10 cellular contexts compared by ENCODE assay signal in genomic region chr2:20568501-20569463, GRCh38.
DNase-seq lines count a peak whose midpoint lies in the region; ATAC-seq and TF ChIP-seq lines count a peak whose summit lies in the region.
"Had no signal": no experiment of that assay in that cellular context is flagged by ENCODE, and none has a peak within 500 bp of the region (broad histone marks: within the 10 kb centered on the region; RNA-seq: fewer than 3 reads in every experiment).

No MANE protein-coding gene starts in this region.

- peak overlapping the region; percentile 95 for H2BK5ac ChIP-seq in trophoblast cell (ENCODE audit: low read depth, low read length, poor library complexity)

- peak overlapping the region; percentile 49 for H4K12ac ChIP-seq in trophoblast cell (ENCODE audit: low read depth, low read length)

- H3K9ac ChIP-seq in BLaER1 treated with 17β-estradiol and CSF1 and Interleukin-3, amounts not matched to agents 10 nM and 100 nM = no peak overlapping the region; a peak in 1 of 22 replicates
- no peak overlapping the region for H3K9ac ChIP-seq in trophoblast cell (ENCODE audit: low read length)

- peak overlapping the region in 2 of 11 experiments; percentile 0 to 13; a peak in 1 of 22 replicates for H3K27ac ChIP-seq in BLaER1 treated with 17β-estradiol and CSF1 and Interleukin-3, amounts not matched to agents 10 nM and 100 nM
- peak overlapping the region; percentile 9 for H3K27ac ChIP-seq in adipose tissue (ENCODE audit: low read depth, low read length)
- peak overlapping the region; percentile 97 for H3K27ac ChIP-seq in trophoblast cell (ENCODE audit: low read depth, low read length)

- DNase-seq in glomerular endothelial cell (ENCODE audit: extremely low read depth, low read depth, low spot score) (peak; percentile 97), trophoblast cell (peak; percentile 33 to 48), hippocampal formation (lab: John Stamatoyannopoulos, UW) (no peak), GM20000 (ENCODE audit: low spot score) (no peak)
- DNase-seq: NCI-H526; stimulated activated CD4-positive, alpha-beta T cell treated with anti-CD3 and anti-CD28 coated beads, Interleukin-4, amount 100 ng/mL, for 4 hours had no signal

- peaks cover 25% of the 10 kb centered on the region for H3K79me2 ChIP-seq in trophoblast cell (ENCODE audit: control insufficient read depth, insufficient read depth, low read length, poor library complexity)

- peak overlapping the region; percentile 84 for H2AK5ac ChIP-seq in trophoblast cell (ENCODE audit: low read length)

- H4K20me1 ChIP-seq in BLaER1 treated with 17β-estradiol and CSF1 and Interleukin-3, amounts not matched to agents 10 nM and 100 nM = peaks cover 0 to 2% (median 0%) of the 10 kb centered on the region in 11 experiments; a peak in 1 of 22 replicates

- no peaks in the 10 kb centered on the region for H3K36me3 ChIP-seq in BLaER1 treated with 17β-estradiol and CSF1 and Interleukin-3, amounts not matched to agents 10 nM and 100 nM
- H3K36me3 ChIP-seq in trophoblast cell (ENCODE audit: control insufficient read depth in 1 of 2, insufficient read depth in 2 of 2, low read length in 2 of 2) = no peaks in the 10 kb centered on the region

- 62 to 79% (median 65%) methylated on average over 13 of the region's 13 CpGs for WGBS in adipose tissue, 3 donors
- no CpG with 5 or more reads among the region's 13 CpGs for whole genome bisulfite sequencing in trophoblast cell (ENCODE audit: extremely low coverage, insufficient coverage, insufficient read length)

- peak overlapping the region; percentile 100 for H4K91ac ChIP-seq in trophoblast cell (ENCODE audit: low read depth, low read length)

- peak overlapping the region; percentile 84 for H4K8ac ChIP-seq in trophoblast cell (ENCODE audit: low read depth, low read length)

- H2AFZ ChIP-seq in trophoblast cell (ENCODE audit: insufficient read depth, low read length, poor library complexity) = peak overlapping the region; percentile 74

- H3K27me3 ChIP-seq in BLaER1 treated with 17β-estradiol and CSF1 and Interleukin-3, amounts not matched to agents 10 nM and 100 nM = peaks cover 0 to 15% (median 0%) of the 10 kb centered on the region in 11 experiments; a peak in 1 of 22 replicates
- H3K27me3 ChIP-seq in trophoblast cell (ENCODE audit: insufficient read depth, low read length) = no peaks in the 10 kb centered on the region

- peak overlapping the region; percentile 95 for H3K4ac ChIP-seq in trophoblast cell (ENCODE audit: low read depth, low read length)

- H3K4me2 ChIP-seq in BLaER1 treated with 17β-estradiol and CSF1 and Interleukin-3, amounts not matched to agents 10 nM and 100 nM = peak overlapping the region; percentile 13 to 88 (median 73)
- H3K4me2 ChIP-seq in trophoblast cell (ENCODE audit: low read length) = no peak overlapping the region

- no peak overlapping the region for H3K4me3 ChIP-seq in BLaER1 treated with 17β-estradiol and CSF1 and Interleukin-3, amounts not matched to agents 10 nM and 100 nM
- H3K4me3 ChIP-seq in trophoblast cell (ENCODE audit: low read depth, low read length) = no peak overlapping the region

- H3K4me1 ChIP-seq in BLaER1 treated with 17β-estradiol and CSF1 and Interleukin-3, amounts not matched to agents 10 nM and 100 nM = peaks cover 23 to 100% (median 90%) of the 10 kb centered on the region in 10 experiments
- H3K4me1 ChIP-seq in trophoblast cell (ENCODE audit: control insufficient read depth in 1 of 2, insufficient read depth in 2 of 2, low read length in 2 of 2) = peaks cover 49 to 53% of the 10 kb centered on the region in 2 experiments

- peak overlapping the region; percentile 89 for H3K18ac ChIP-seq in trophoblast cell (ENCODE audit: low read length)

- peak overlapping the region; percentile 99 for H3K14ac ChIP-seq in trophoblast cell (ENCODE audit: low read length)

- H3K79me1 ChIP-seq in trophoblast cell (ENCODE audit: low read length) = peaks cover 76% of the 10 kb centered on the region

- peak overlapping the region; percentile 100 for H2BK120ac ChIP-seq in trophoblast cell (ENCODE audit: insufficient read depth, low read length, poor library complexity)

- TF ChIP-seq CTCF in GM20000 (IDR thresholded peaks at IDR 0.05; ENCODE audit: extremely low read depth, missing control alignments) = no peak

- H3K9me3 ChIP-seq in BLaER1 treated with 17β-estradiol and CSF1 and Interleukin-3, amounts not matched to agents 10 nM and 100 nM (replicated peaks in 1 of 11) = no peaks in the 10 kb centered on the region
- no peaks in the 10 kb centered on the region for H3K9me3 ChIP-seq in trophoblast cell (ENCODE audit: insufficient read depth, low read depth, low read length)

- H3K23ac ChIP-seq in trophoblast cell (ENCODE audit: low read length) = no peak overlapping the region

- ATAC-seq in HG02884 (IDR thresholded peaks at IDR 0.05; ENCODE audit: unreplicated experiment) (no peak), GM21360 (IDR thresholded peaks at IDR 0.05; ENCODE audit: unreplicated experiment) (no peak)

- peak overlapping the region; percentile 95 for H2BK12ac ChIP-seq in trophoblast cell (ENCODE audit: low read length)

Comparison
In these comparisons a context has a peak if more than half of its experiments do, and no peak if none do; other contexts are left out.
1. DNase-seq: peak in glomerular endothelial cell (single experiment) and trophoblast cell (2 of 2); none in hippocampal formation (0 of 2) and GM20000 (single experiment).